Comparison of ENCODE assay signal across 11 cellular contexts in genomic region chr22:17264321-17265052, GRCh38. TPM values are rescaled to one million over a fixed set of nuclear protein-coding genes. Genes with fewer than 3 reads are reported as not detected.
DNase-seq lines count a peak whose midpoint lies in the region; ATAC-seq and TF ChIP-seq lines count a peak whose summit lies in the region.
"Had no signal": no experiment of that assay in that cellular context is flagged by ENCODE, and none has a peak within 500 bp of the region (broad histone marks: within the 10 kb centered on the region; RNA-seq: fewer than 3 reads in every experiment).

No MANE protein-coding gene starts in this region.

- no peaks in the 10 kb centered on the region for H3K27me3 ChIP-seq in testis
- H3K27me3 ChIP-seq: brain microvascular endothelial cell had no signal

- H3K9me3 ChIP-seq in testis: no peaks in the 10 kb centered on the region

- TF ChIP-seq CTCF in brain (conservative IDR thresholded peaks at IDR 0.05): no peak
- no peak for TF ChIP-seq CTCF in testis (IDR thresholded peaks at IDR 0.05)

- no peaks in the 10 kb centered on the region for H3K36me3 ChIP-seq in testis (ENCODE audit: low read depth, missing control alignments)
- H3K36me3 ChIP-seq: brain microvascular endothelial cell had no signal

- no peak for TF ChIP-seq POLR2A in testis (IDR thresholded peaks at IDR 0.05)

- intact Hi-C loops in testis (cut with DNase I; ENCODE audit: low total_unique reads): no loop called here

- DNase-seq in NCI-H2227 (lab: John Stamatoyannopoulos, UW; ENCODE audit: unreplicated experiment) (peak; percentile 32), NCI-H2227 treated with DMSO at 0.1 percent for 48 hours (lab: John Stamatoyannopoulos, UW) (no peak), medulla oblongata (ENCODE audit: extremely low spot score) (peak; percentile 85), testis (peak; percentile 26), NCI-H1048 (lab: John Stamatoyannopoulos, UW) (no peak)
- DNase-seq: brain microvascular endothelial cell had no signal

- peaks cover 0 to 3% (median 0%) of the 10 kb centered on the region in 5 experiments for H3K9me3 Mint-ChIP-seq in brain

- H3K36me3 Mint-ChIP-seq in brain: no peaks in the 10 kb centered on the region

- peak overlapping the region; percentile 14 to 45 for H3K27ac ChIP-seq in testis
- H3K27ac ChIP-seq: brain microvascular endothelial cell had no signal

- ATAC-seq in GM21390 (IDR thresholded peaks at IDR 0.05; ENCODE audit: unreplicated experiment) (no peak), HG03045 (IDR thresholded peaks at IDR 0.05; ENCODE audit: unreplicated experiment) (no peak)

- H3K4me3 Mint-ChIP-seq in brain: peak overlapping the region; percentile 8 to 63 (median 54)
- H3K4me3 Mint-ChIP-seq: B cell had no signal

- peak overlapping the region; percentile 65 to 97 (median 97) for H3K27ac Mint-ChIP-seq in brain
- H3K27ac Mint-ChIP-seq: B cell had no signal

- 51 to 57% methylated on average over 13 to 16 of the region's 16 CpGs for WGBS in testis, 2 donors

- H3K4me3 ChIP-seq in testis: no peak overlapping the region
- H3K4me3 ChIP-seq: lung had no signal

- no peaks in the 10 kb centered on the region for H3K27me3 Mint-ChIP-seq in brain
- H3K27me3 Mint-ChIP-seq: B cell had no signal

- H3K4me1 ChIP-seq in testis: peaks cover 7% of the 10 kb centered on the region

- H3K4me1 Mint-ChIP-seq in brain: peaks cover 87% of the 10 kb centered on the region

RNA-seq across cellular contexts. Expression of gene ADA2, which starts 45.3 kb away (rescaled TPM):
- polyA plus RNA-seq in brain (ENCODE audit: insufficient read depth, low read depth, low replicate concordance) (108 TPM), testis (ENCODE audit: insufficient read depth, low read depth, low replicate concordance) (38.0 TPM)
- 10 to 100 TPM; 36.9 to 42.9 TPM for total RNA-seq in testis

Comparison
In these comparisons a context has a peak if more than half of its experiments do, and no peak if none do; other contexts are left out.
1. DNase-seq: peak in NCI-H2227 (single experiment), medulla oblongata (single experiment) and testis (single experiment); none in NCI-H2227 treated with DMSO at 0.1 percent for 48 hours (single experiment) and NCI-H1048 (single experiment).